In the genomic region with DNA sequence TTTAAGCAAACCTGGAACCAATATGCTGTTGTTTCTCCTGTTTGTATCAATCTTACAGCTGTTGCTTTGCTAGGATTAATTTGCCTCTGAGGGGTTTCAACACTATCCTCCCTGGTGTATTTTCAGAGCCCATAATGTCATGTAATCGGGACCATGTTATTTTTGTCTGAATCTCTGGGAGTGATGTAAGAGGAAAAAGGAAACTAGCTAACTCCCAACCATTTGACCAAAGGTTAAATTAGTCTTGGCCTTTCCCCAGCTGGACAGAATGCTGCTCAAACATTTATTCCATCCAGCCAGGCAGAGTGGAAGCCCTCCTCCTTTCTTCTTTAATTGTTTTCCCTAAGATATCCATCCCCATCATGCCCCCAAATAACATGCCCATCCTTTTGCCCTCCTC, we compare ENCODE assay signal across 15 cellular contexts.
DNase-seq lines count a peak whose midpoint lies in the region; TF ChIP-seq lines count a peak whose summit lies in the region.
"Had no signal": no experiment of that assay in that cellular context is flagged by ENCODE, and none has a peak within 500 bp of the region (broad histone marks: within the 10 kb centered on the region; RNA-seq: fewer than 3 reads in every experiment).

No MANE protein-coding gene starts in this region.

- H4K5ac ChIP-seq in mesendoderm (ENCODE audit: low read length), result no peak overlapping the region

- H3K4me2 ChIP-seq in mesendoderm (ENCODE audit: low read length), result no peak overlapping the region
- H3K4me2 ChIP-seq: BLaER1 had no signal

- H3K36me3 ChIP-seq in mesendoderm (ENCODE audit: control insufficient read depth, insufficient read depth, low read length), result no peaks in the 10 kb centered on the region
- H3K36me3 ChIP-seq: BLaER1 had no signal

- no peak overlapping the region for H4K8ac ChIP-seq in mesendoderm (ENCODE audit: low read depth, low read length)

- no peak overlapping the region for H3K4me3 ChIP-seq in fibroblast of the aortic adventitia (ENCODE audit: low read depth, low read length)
- no peak overlapping the region for H3K4me3 ChIP-seq in mesendoderm (ENCODE audit: low read length)
- H3K4me3 ChIP-seq: BLaER1 had no signal

- H3K79me2 ChIP-seq in mesendoderm (ENCODE audit: control insufficient read depth, insufficient read depth, low read length), result no peaks in the 10 kb centered on the region

- no peak overlapping the region for H2BK120ac ChIP-seq in mesendoderm (ENCODE audit: low read depth, low read length)

- no CpG with 5 or more reads among the region's 1 CpG for WGBS in mesendoderm (ENCODE audit: extremely low coverage, insufficient coverage, low lambda C conversion rate)

- no peak for TF ChIP-seq CTCF in fibroblast of the aortic adventitia (IDR thresholded peaks at IDR 0.05; ENCODE audit: insufficient read depth, low read length)

- H3K4ac ChIP-seq in mesendoderm (ENCODE audit: low read depth, low read length), result no peak overlapping the region

- no peaks in the 10 kb centered on the region for H3K27me3 ChIP-seq in mesendoderm (ENCODE audit: insufficient read depth, low read length, poor library complexity)
- H3K27me3 ChIP-seq: BLaER1 had no signal

- no peak overlapping the region for H2AK5ac ChIP-seq in mesendoderm (ENCODE audit: low read length)

- H3K9ac ChIP-seq in mesendoderm (ENCODE audit: low read length), result no peak overlapping the region
- H3K9ac ChIP-seq: BLaER1 had no signal

- H2BK5ac ChIP-seq in mesendoderm (ENCODE audit: low read length), result no peak overlapping the region

- H3K23ac ChIP-seq in mesendoderm (ENCODE audit: low read length), result no peak overlapping the region

- no peak overlapping the region for H3K27ac ChIP-seq in mesendoderm (ENCODE audit: low read depth, low read length)
- H3K27ac ChIP-seq: BLaER1 had no signal

- peak; percentile 47 for DNase-seq in NCI-H226
- peak; percentile 48 for DNase-seq in fibroblast of the aortic adventitia (ENCODE audit: low read depth)
- peak; percentile 11 for DNase-seq in medulla oblongata (ENCODE audit: extremely low spot score)
- DNase-seq in stromal cell of bone marrow (ENCODE audit: low read depth), result peak; percentile 81
- no peak for DNase-seq in mesendoderm
- DNase-seq in activated T-cell treated with anti-CD3 and anti-CD28 coated beads, Interleukin-2, amount 50 U/mL, for 1 hour, result no peak
- DNase-seq in activated CD4-positive, CD25-positive, alpha-beta regulatory T cell treated with anti-CD3 and anti-CD28 coated beads, Interleukin-2, amount 50 U/mL, for 72 hours, result no peak
- DNase-seq in GF-D8 (lab: John Stamatoyannopoulos, UW), result no peak
- DNase-seq: activated CD4-positive, alpha-beta T cell treated with anti-CD3 and anti-CD28 coated beads for 48 hours; endodermal cell; H9; MV-4-11; naive thymus-derived CD8-positive, alpha-beta T cell; T-helper 1 cell had no signal

- H3K79me1 ChIP-seq in mesendoderm (ENCODE audit: low read length), result no peaks in the 10 kb centered on the region

- no peaks in the 10 kb centered on the region for H3K4me1 ChIP-seq in mesendoderm (ENCODE audit: control insufficient read depth, low read depth, low read length)

- no peak overlapping the region for H2BK15ac ChIP-seq in mesendoderm (replicated peaks; ENCODE audit: low read depth)

- no peak overlapping the region for H3K56ac ChIP-seq in mesendoderm (ENCODE audit: low read length)

- H3K18ac ChIP-seq in mesendoderm (ENCODE audit: low read length), result no peak overlapping the region

Comparison
In these comparisons a context has a peak if more than half of its experiments do, and no peak if none do; other contexts are left out.
1. DNase-seq: peak in NCI-H226 (single experiment), fibroblast of the aortic adventitia (single experiment), medulla oblongata (single experiment) and stromal cell of bone marrow (single experiment); none in mesendoderm (single experiment), activated T-cell treated with anti-CD3 and anti-CD28 coated beads, Interleukin-2, amount 50 U/mL, for 1 hour (single experiment), activated CD4-positive, CD25-positive, alpha-beta regulatory T cell treated with anti-CD3 and anti-CD28 coated beads, Interleukin-2, amount 50 U/mL, for 72 hours (single experiment) and GF-D8 (single experiment).